In the genomic region with DNA sequence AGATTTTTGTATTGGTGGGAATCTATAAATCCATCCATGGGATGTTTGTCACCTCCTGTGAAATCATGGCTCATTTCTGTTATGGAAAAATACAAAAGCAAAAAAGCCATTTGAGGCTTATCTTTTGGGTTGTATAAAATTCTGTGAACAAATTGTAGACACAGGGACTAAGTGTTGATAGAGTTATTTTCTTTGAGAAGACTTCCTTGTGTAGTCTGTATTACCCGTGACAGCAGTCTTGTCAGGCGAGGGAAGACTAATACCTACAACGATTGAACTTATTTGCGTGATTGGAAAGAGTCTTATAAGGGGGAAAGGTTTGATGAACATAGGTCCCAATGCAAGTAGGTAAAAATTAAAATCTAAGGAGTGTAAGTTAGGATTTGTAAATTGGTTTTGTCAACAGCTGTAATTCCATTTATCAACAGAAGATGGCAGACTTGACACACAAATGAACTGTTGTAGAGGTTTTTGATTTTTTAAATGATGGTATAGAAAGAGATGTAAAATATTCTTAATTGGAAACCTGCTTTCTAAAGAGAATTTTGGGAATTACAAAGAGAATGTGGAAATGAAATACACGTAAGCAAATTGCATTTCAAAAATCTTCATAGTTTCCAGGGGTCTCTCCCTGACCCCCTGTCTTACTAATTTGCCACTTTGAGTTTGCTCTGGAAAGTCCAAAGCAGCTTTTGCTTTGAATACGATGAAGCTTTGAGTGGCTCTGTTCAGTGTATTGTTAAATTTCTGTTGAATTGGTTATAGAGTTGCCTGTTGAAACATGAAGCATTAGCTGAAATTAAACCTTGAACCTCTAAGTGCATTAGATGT, we compare ENCODE assay signal across 8 cellular contexts.
DNase-seq lines count a peak whose midpoint lies in the region; ATAC-seq and TF ChIP-seq lines count a peak whose summit lies in the region.

No MANE protein-coding gene starts in this region.

- peak; percentile 54 for ATAC-seq in GM21390 (IDR thresholded peaks at IDR 0.05; ENCODE audit: unreplicated experiment)
- ATAC-seq in SK-N-SH treated with all-trans-retinoic acid at 6 μM for 48 hours, result peak; percentile 62; the same call in 2 of the 3 replicates

- DNase-seq in AML-193 (lab: John Stamatoyannopoulos, UW) (peak; percentile 13 to 27), globus pallidus (ENCODE audit: low spot score) (peak; percentile 55), stromal cell of bone marrow (ENCODE audit: low read depth) (peak; percentile 16), NCI-H1694 treated with DMSO at 0.1 percent for 48 hours (lab: John Stamatoyannopoulos, UW) (no peak), NCI-H524 treated with DMSO at 0.1 percent for 48 hours (lab: John Stamatoyannopoulos, UW) (no peak)
- no peak for DNase-seq in activated CD4-positive, alpha-beta T cell treated with anti-CD3 and anti-CD28 coated beads for 48 hours

TF ChIP-seq in SK-N-SH treated with all-trans-retinoic acid at 6 μM for 48 hours, 23 proteins besides CTCF, POLR2A, EP300 and RAD21:
- TF ChIP-seq PPARA (CRISPR knock-in tag; IDR thresholded peaks at IDR 0.05; ENCODE audit: borderline replicate concordance) (no peak), ARNTL (CRISPR knock-in tag; IDR thresholded peaks at IDR 0.05; ENCODE audit: borderline replicate concordance, low read depth) (no peak), RARB (CRISPR knock-in tag; IDR thresholded peaks at IDR 0.05) (no peak), TCF4 (CRISPR knock-in tag; IDR thresholded peaks at IDR 0.05; ENCODE audit: borderline replicate concordance) (no peak), ZFP3 (CRISPR knock-in tag; IDR thresholded peaks at IDR 0.05) (no peak), ZC3H10 (CRISPR knock-in tag; IDR thresholded peaks at IDR 0.05) (no peak), ZNF565 (CRISPR knock-in tag; conservative IDR thresholded peaks at IDR 0.05; ENCODE audit: low read depth) (no peak)
- TF ChIP-seq, protein P1, sequence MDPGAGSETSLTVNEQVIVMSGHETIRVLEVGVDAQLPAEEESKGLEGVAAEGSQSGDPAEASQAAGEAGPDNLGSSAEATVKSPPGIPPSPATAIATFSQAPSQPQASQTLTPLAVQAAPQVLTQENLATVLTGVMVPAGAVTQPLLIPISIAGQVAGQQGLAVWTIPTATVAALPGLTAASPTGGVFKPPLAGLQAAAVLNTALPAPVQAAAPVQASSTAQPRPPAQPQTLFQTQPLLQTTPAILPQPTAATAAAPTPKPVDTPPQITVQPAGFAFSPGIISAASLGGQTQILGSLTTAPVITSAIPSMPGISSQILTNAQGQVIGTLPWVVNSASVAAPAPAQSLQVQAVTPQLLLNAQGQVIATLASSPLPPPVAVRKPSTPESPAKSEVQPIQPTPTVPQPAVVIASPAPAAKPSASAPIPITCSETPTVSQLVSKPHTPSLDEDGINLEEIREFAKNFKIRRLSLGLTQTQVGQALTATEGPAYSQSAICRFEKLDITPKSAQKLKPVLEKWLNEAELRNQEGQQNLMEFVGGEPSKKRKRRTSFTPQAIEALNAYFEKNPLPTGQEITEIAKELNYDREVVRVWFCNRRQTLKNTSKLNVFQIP (CRISPR knock-in tag; IDR thresholded peaks at IDR 0.05; ENCODE audit: borderline replicate concordance, low read depth), result no peak

Comparison
In these comparisons a context has a peak if more than half of its experiments do, and no peak if none do; other contexts are left out.
1. DNase-seq: peak in AML-193 (2 of 2), globus pallidus (single experiment) and stromal cell of bone marrow (single experiment); none in activated CD4-positive, alpha-beta T cell treated with anti-CD3 and anti-CD28 coated beads for 48 hours (single experiment), NCI-H1694 treated with DMSO at 0.1 percent for 48 hours (single experiment) and NCI-H524 treated with DMSO at 0.1 percent for 48 hours (single experiment).